In the genomic region with DNA sequence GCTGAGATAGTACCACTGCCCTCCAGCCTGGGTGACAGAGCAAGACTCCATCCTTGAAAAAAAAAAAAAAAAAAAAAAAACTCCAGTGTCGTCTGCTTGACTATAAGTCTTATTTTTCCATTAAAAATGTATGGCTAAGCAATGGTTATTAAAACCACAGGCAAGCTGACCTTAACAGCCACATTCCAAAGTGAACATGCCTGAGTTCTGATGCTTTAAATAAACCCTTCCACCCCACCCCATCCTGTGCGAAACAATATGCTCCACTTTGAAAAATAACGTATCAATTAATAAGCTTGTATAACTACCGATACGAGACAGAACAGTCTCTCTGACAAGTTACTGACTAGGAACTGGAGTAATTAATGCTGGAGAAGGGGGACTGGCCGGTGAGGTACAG, we compare ENCODE assay signal across 19 cellular contexts.
A peak's percentile ranks its signal among the peaks of the same experiment; 100 is the strongest.
DNase-seq lines count a peak whose midpoint lies in the region; ATAC-seq and TF ChIP-seq lines count a peak whose summit lies in the region.
"Had no signal": no experiment of that assay in that cellular context is flagged by ENCODE, and none has a peak within 500 bp of the region (broad histone marks: within the 10 kb centered on the region; RNA-seq: fewer than 3 reads in every experiment).

No MANE protein-coding gene starts in this region.

- no peak overlapping the region for H3K4me3 Mint-ChIP-seq in natural killer cell treated with Interleukin-12 subunit alpha and Interleukin-12 subunit beta and Interleukin-15 and Interleukin-18, amount 100 ng/mL, for 72 hours
- H3K4me3 Mint-ChIP-seq: CD8-positive, alpha-beta memory T cell had no signal

- WGBS in heart left ventricle, 4 donors: 35 to 46% (median 38%) methylated on average over 6 of the region's 6 CpGs
- WGBS in right cardiac atrium: 58% methylated on average over 6 of the region's 6 CpGs
- 100% methylated on average over 4 of the region's 6 CpGs for WGBS in mesenchymal stem cell

- no peak overlapping the region for H2BK120ac ChIP-seq in mesenchymal stem cell (ENCODE audit: low read depth, low read length)

- no peak overlapping the region for H3K18ac ChIP-seq in mesenchymal stem cell (ENCODE audit: low read depth in 1 of 2, low read length in 2 of 2)

- H2BK15ac ChIP-seq in mesenchymal stem cell (ENCODE audit: low read depth, poor library complexity, severe bottlenecking): no peak overlapping the region

- ATAC-seq in heart left ventricle (peak in 2 of 4 donors; percentile 18 to 23), right cardiac atrium (no peak), GM21529 (IDR thresholded peaks at IDR 0.05; ENCODE audit: unreplicated experiment) (no peak)
- no peak for ATAC-seq in natural killer cell treated with Interleukin-12 subunit alpha and Interleukin-12 subunit beta and Interleukin-15 and Interleukin-18, amount 100 ng/mL, for 72 hours
- ATAC-seq: HepG2 had no signal

- peaks cover 15% of the 10 kb centered on the region for H3K36me3 Mint-ChIP-seq in natural killer cell treated with Interleukin-12 subunit alpha and Interleukin-12 subunit beta and Interleukin-15 and Interleukin-18, amount 100 ng/mL, for 72 hours

- DNase-seq in heart left ventricle (no peak), right cardiac atrium (no peak), astrocyte of the hippocampus (ENCODE audit: low read depth, low spot score) (peak; percentile 17), mesenchymal stem cell (no peak), PC-9 (no peak), retina (no peak)
- no peak for DNase-seq in natural killer cell treated with Interleukin-12 subunit alpha and Interleukin-12 subunit beta and Interleukin-15 and Interleukin-18, amount 100 ng/mL, for 72 hours (ENCODE audit: low spot score)
- DNase-seq: CD8-positive, alpha-beta memory T cell; DMS79; GOT3; NCI-H1092; NCI-H146; NCI-H2081 treated with DMSO at 0.1 percent for 48 hours; NCI-H510A treated with DMSO at 0.1 percent for 48 hours; Peyer's patch; SHP77 had no signal

- H3K27ac Mint-ChIP-seq in natural killer cell treated with Interleukin-12 subunit alpha and Interleukin-12 subunit beta and Interleukin-15 and Interleukin-18, amount 100 ng/mL, for 72 hours: no peak overlapping the region

- H3K23ac ChIP-seq in mesenchymal stem cell (ENCODE audit: low read length in 2 of 2): no peak overlapping the region

- H3K27me3 Mint-ChIP-seq in natural killer cell treated with Interleukin-12 subunit alpha and Interleukin-12 subunit beta and Interleukin-15 and Interleukin-18, amount 100 ng/mL, for 72 hours: no peaks in the 10 kb centered on the region
- H3K27me3 Mint-ChIP-seq: CD8-positive, alpha-beta memory T cell had no signal

- no peaks in the 10 kb centered on the region for H3K79me2 ChIP-seq in PC-9 (ENCODE audit: low read depth)

- no peak overlapping the region for H3K14ac ChIP-seq in mesenchymal stem cell (ENCODE audit: low read length in 2 of 2)

- POLR2A ChIA-PET in PC-9 (lab: Charles Lee; ENCODE audit: unreplicated experiment): no interaction called here

- H3K9ac ChIP-seq in mesenchymal stem cell (ENCODE audit: low read length): no peak overlapping the region
- H3K9ac ChIP-seq: BLaER1 treated with 17β-estradiol and CSF1 and Interleukin-3, amounts not matched to agents 10 nM and 100 nM had no signal

- H3K4me1 ChIP-seq in heart left ventricle (peaks cover 0 to 64% (median 23%) of the 10 kb centered on the region in 12 donors), right cardiac atrium (ENCODE audit: control insufficient read depth, insufficient read depth, low read length) (peaks cover 8% of the 10 kb centered on the region), mesenchymal stem cell (ENCODE audit: control insufficient read depth, insufficient read depth, low read depth, low read length) (peaks cover 5% of the 10 kb centered on the region), PC-9 (replicated peaks; ENCODE audit: insufficient read depth) (no peaks in the 10 kb centered on the region)
- H3K4me1 ChIP-seq: BLaER1 treated with 17β-estradiol and CSF1 and Interleukin-3, amounts not matched to agents 10 nM and 100 nM; Peyer's patch had no signal

- no peak for TF ChIP-seq POLR2A in heart left ventricle (IDR thresholded peaks at IDR 0.05)

- H3K4me1 Mint-ChIP-seq in natural killer cell treated with Interleukin-12 subunit alpha and Interleukin-12 subunit beta and Interleukin-15 and Interleukin-18, amount 100 ng/mL, for 72 hours (ENCODE audit: low read depth in 2 of 2): peaks cover 47 to 51% of the 10 kb centered on the region in 2 donors

- no peaks in the 10 kb centered on the region for H3F3A ChIP-seq in PC-9 (ENCODE audit: insufficient read depth, low read depth)

- H3K4ac ChIP-seq in mesenchymal stem cell (ENCODE audit: low read depth in 1 of 2, low read length in 2 of 2): no peak overlapping the region

- no peak for TF ChIP-seq CTCF in heart left ventricle (IDR thresholded peaks at IDR 0.05)
- TF ChIP-seq CTCF in PC-9 (conservative IDR thresholded peaks at IDR 0.05): no peak

- H3K27me3 ChIP-seq in heart left ventricle: no peaks in the 10 kb centered on the region
- no peaks in the 10 kb centered on the region for H3K27me3 ChIP-seq in right cardiac atrium (ENCODE audit: control insufficient read depth, insufficient read depth)
- no peaks in the 10 kb centered on the region for H3K27me3 ChIP-seq in mesenchymal stem cell (ENCODE audit: control insufficient read depth in 1 of 2, insufficient read depth in 1 of 2, low read length in 2 of 2)
- no peaks in the 10 kb centered on the region for H3K27me3 ChIP-seq in PC-9 (ENCODE audit: insufficient read depth, low read depth)
- H3K27me3 ChIP-seq: BLaER1 treated with 17β-estradiol and CSF1 and Interleukin-3, amounts not matched to agents 10 nM and 100 nM; Peyer's patch had no signal

- no peak overlapping the region for H3K4me3 ChIP-seq in heart left ventricle
- H3K4me3 ChIP-seq in right cardiac atrium (ENCODE audit: low read length): no peak overlapping the region
- H3K4me3 ChIP-seq in mesenchymal stem cell (ENCODE audit: insufficient read depth in 1 of 2, low read depth in 1 of 2, low read length in 2 of 2): no peak overlapping the region
- no peak overlapping the region for H3K4me3 ChIP-seq in PC-9
- H3K4me3 ChIP-seq: BLaER1 treated with 17β-estradiol and CSF1 and Interleukin-3, amounts not matched to agents 10 nM and 100 nM; Peyer's patch had no signal

- no peaks in the 10 kb centered on the region for H3K9me2 ChIP-seq in PC-9 (ENCODE audit: insufficient read depth)

- H4K91ac ChIP-seq in mesenchymal stem cell (ENCODE audit: low read length): no peak overlapping the region

- H2BK5ac ChIP-seq in mesenchymal stem cell (ENCODE audit: low read depth, low read length, poor library complexity, severe bottlenecking): no peak overlapping the region

- no peak overlapping the region for H4K8ac ChIP-seq in mesenchymal stem cell (ENCODE audit: low read length)

- H3K27ac ChIP-seq in heart left ventricle: peak overlapping the region in 11 of 12 donors; percentile 31 to 68 (median 55)
- H3K27ac ChIP-seq in right cardiac atrium (ENCODE audit: low read length): no peak overlapping the region
- H3K27ac ChIP-seq in mesenchymal stem cell (ENCODE audit: low read length, poor library complexity, severe bottlenecking): peak overlapping the region; percentile 63
- H3K27ac ChIP-seq in PC-9: no peak overlapping the region
- H3K27ac ChIP-seq: BLaER1 treated with 17β-estradiol and CSF1 and Interleukin-3, amounts not matched to agents 10 nM and 100 nM; Peyer's patch had no signal

- H3K36me3 ChIP-seq in heart left ventricle (peaks cover 0 to 77% (median 13%) of the 10 kb centered on the region in 9 donors), mesenchymal stem cell (ENCODE audit: control insufficient read depth in 1 of 2, insufficient read depth in 2 of 2, low read depth in 1 of 2, low read length in 2 of 2) (peaks cover 41 to 79% of the 10 kb centered on the region in 2 experiments), PC-9 (ENCODE audit: low read depth) (no peaks in the 10 kb centered on the region)

- H3K4me2 ChIP-seq in mesenchymal stem cell (ENCODE audit: low read length, poor library complexity, severe bottlenecking) (no peak overlapping the region), PC-9 (no peak overlapping the region)
- H3K4me2 ChIP-seq: BLaER1 treated with 17β-estradiol and CSF1 and Interleukin-3, amounts not matched to agents 10 nM and 100 nM had no signal

- no peaks in the 10 kb centered on the region for H3K9me3 ChIP-seq in heart left ventricle
- no peaks in the 10 kb centered on the region for H3K9me3 ChIP-seq in right cardiac atrium (ENCODE audit: control insufficient read depth, low read length)
- H3K9me3 ChIP-seq in mesenchymal stem cell (ENCODE audit: control insufficient read depth, low read length): no peaks in the 10 kb centered on the region
- no peaks in the 10 kb centered on the region for H3K9me3 ChIP-seq in PC-9 (ENCODE audit: insufficient read depth, low read depth)
- H3K9me3 ChIP-seq: BLaER1 treated with 17β-estradiol and CSF1 and Interleukin-3, amounts not matched to agents 10 nM and 100 nM; Peyer's patch had no signal

- no peak overlapping the region for H2AK5ac ChIP-seq in mesenchymal stem cell (ENCODE audit: low read length, severe bottlenecking)

- H2AFZ ChIP-seq in mesenchymal stem cell (ENCODE audit: low read depth, low read length) (no peak overlapping the region), PC-9 (no peak overlapping the region)

- peaks cover 33% of the 10 kb centered on the region for H3K79me1 ChIP-seq in mesenchymal stem cell (replicated peaks; ENCODE audit: low read length, poor library complexity, severe bottlenecking)

- intact Hi-C loops in heart left ventricle (cut with DNase I): loop anchor here in 2 of 10 donors (5.0 to 10.0 kb wide), 3 partner anchors 53 to 117 kb away; a partner anchor contains a TSS
- intact Hi-C loops in right cardiac atrium (cut with DNase I): no loop called here
- intact Hi-C loops in PC-9 (cut with micrococcal nuclease; ENCODE audit: unreplicated experiment): no loop called here

- no TSS peak for BruUV-seq in PC-9 (replicated peaks; lab: Mats Ljungman, UMichigan)

- H3K9me3 Mint-ChIP-seq in natural killer cell treated with Interleukin-12 subunit alpha and Interleukin-12 subunit beta and Interleukin-15 and Interleukin-18, amount 100 ng/mL, for 72 hours: no peaks in the 10 kb centered on the region
- H3K9me3 Mint-ChIP-seq: CD8-positive, alpha-beta memory T cell had no signal

- H4K20me1 ChIP-seq in PC-9 (ENCODE audit: insufficient read depth): peaks cover 10% of the 10 kb centered on the region

- H2BK12ac ChIP-seq in mesenchymal stem cell (ENCODE audit: low read length in 2 of 2): no peak overlapping the region

- CTCF ChIA-PET in PC-9 (lab: Charles Lee): no interaction called here

Comparison
In these comparisons a context has a peak if more than half of its experiments do, and no peak if none do; other contexts are left out.
1. H3K27ac ChIP-seq: peak in heart left ventricle (11 of 12) and mesenchymal stem cell (single experiment); none in right cardiac atrium (single experiment) and PC-9 (single experiment).